11 cellular contexts compared by ENCODE assay signal in genomic region chr5:168590666-168591065, GRCh38.
"Had no signal": no experiment of that assay in that cellular context is flagged by ENCODE, and none has a peak within 500 bp of the region (broad histone marks: within the 10 kb centered on the region; RNA-seq: fewer than 3 reads in every experiment).

No MANE protein-coding gene starts in this region.

- H3K4me3 ChIP-seq: left lung, lower lobe of right lung, right atrium auricular region, smooth muscle cell had no signal

- DNase-seq: erythroblast; foreskin keratinocyte; hippocampal formation; left lung; lower lobe of right lung; naive thymus-derived CD4-positive, alpha-beta T cell; stimulated activated CD4-positive, alpha-beta T cell treated with anti-CD3 and anti-CD28 coated beads, Interleukin-2, amount 100 ng/mL, for 48 hours; stimulated activated naive CD4-positive, alpha-beta T cell treated with Interleukin-2 at 50 U/mL for 16 hours had no signal

- H3K9me3 ChIP-seq: left lung, lower lobe of right lung, neutrophil, right atrium auricular region had no signal

- H3K27me3 ChIP-seq: right atrium auricular region had no signal

- H3K4me1 ChIP-seq: foreskin keratinocyte, left lung, lower lobe of right lung, right atrium auricular region had no signal

- ATAC-seq: foreskin keratinocyte; left lung; lower lobe of right lung; naive thymus-derived CD4-positive, alpha-beta T cell had no signal

- H3K27ac ChIP-seq: foreskin keratinocyte, left lung, lower lobe of right lung, neutrophil, right atrium auricular region had no signal

- H3K36me3 ChIP-seq: left lung, lower lobe of right lung, neutrophil, right atrium auricular region had no signal
